31 cellular contexts compared by ENCODE assay signal in genomic region chr2:65252640-65253039, GRCh38.
"Had no signal": no experiment of that assay in that cellular context is flagged by ENCODE, and none has a peak within 500 bp of the region (broad histone marks: within the 10 kb centered on the region; RNA-seq: fewer than 3 reads in every experiment).

No MANE protein-coding gene starts in this region.

- H3K4me1 Mint-ChIP-seq: brain, WTC11 had no signal

- H3K4me3 Mint-ChIP-seq: activated CD4-positive, alpha-beta memory T cell treated with anti-CD3 and anti-CD28 coated beads, Interleukin-2, amount 10 ng/mL, durations not matched to agents 7 days and 5 days; activated CD4-positive, alpha-beta T cell treated with anti-CD3 and anti-CD28 coated beads for 36 hours; activated CD8-positive, alpha-beta memory T cell treated with anti-CD3 and anti-CD28 coated beads, Interleukin-2, amount 10 ng/mL, durations not matched to agents 7 days and 5 days; activated naive CD4-positive, alpha-beta T cell treated with anti-CD3 and anti-CD28 coated beads, Interleukin-2, amount 10 ng/mL, durations not matched to agents 7 days and 5 days; activated naive CD8-positive, alpha-beta T cell; activated naive CD8-positive, alpha-beta T cell treated with anti-CD3 and anti-CD28 coated beads, Interleukin-2, amount 50 U/mL, for 24 hours; brain; T-helper 1 cell treated with Interleukin-12 subunit alpha and Interleukin-12 subunit beta and Interleukin-4 antibody, amounts not matched to agents 30 μg/mL and 1 μg/mL, for 36 hours; T-helper 2 cell treated with Interferon-gamma antibody and Interleukin-4, amounts not matched to agents 5 μg/mL and 100 μg/mL, for 36 hours; WTC11 had no signal

- H3K27me3 Mint-ChIP-seq: activated CD4-positive, alpha-beta memory T cell treated with anti-CD3 and anti-CD28 coated beads, Interleukin-2, amount 10 ng/mL, durations not matched to agents 7 days and 5 days; activated CD4-positive, alpha-beta T cell treated with anti-CD3 and anti-CD28 coated beads for 36 hours; activated CD8-positive, alpha-beta memory T cell treated with anti-CD3 and anti-CD28 coated beads, Interleukin-2, amount 10 ng/mL, durations not matched to agents 7 days and 5 days; activated naive CD4-positive, alpha-beta T cell treated with anti-CD3 and anti-CD28 coated beads, Interleukin-2, amount 10 ng/mL, durations not matched to agents 7 days and 5 days; activated naive CD8-positive, alpha-beta T cell; activated naive CD8-positive, alpha-beta T cell treated with anti-CD3 and anti-CD28 coated beads, Interleukin-2, amount 50 U/mL, for 24 hours had no signal

- H3K4me3 ChIP-seq: SJSA1 had no signal

- H3K9me3 ChIP-seq: SK-N-SH had no signal

- H3K27ac Mint-ChIP-seq: activated CD4-positive, alpha-beta memory T cell treated with anti-CD3 and anti-CD28 coated beads, Interleukin-2, amount 10 ng/mL, durations not matched to agents 7 days and 5 days; activated CD4-positive, alpha-beta T cell treated with anti-CD3 and anti-CD28 coated beads for 36 hours; activated CD8-positive, alpha-beta memory T cell treated with anti-CD3 and anti-CD28 coated beads, Interleukin-2, amount 10 ng/mL, durations not matched to agents 7 days and 5 days; activated naive CD4-positive, alpha-beta T cell treated with anti-CD3 and anti-CD28 coated beads, Interleukin-2, amount 10 ng/mL, durations not matched to agents 7 days and 5 days; T-helper 1 cell treated with Interleukin-12 subunit alpha and Interleukin-12 subunit beta and Interleukin-4 antibody, amounts not matched to agents 30 μg/mL and 1 μg/mL, for 36 hours; T-helper 2 cell treated with Interferon-gamma antibody and Interleukin-4, amounts not matched to agents 5 μg/mL and 100 μg/mL, for 36 hours; WTC11 had no signal

- ATAC-seq: activated CD4-positive, alpha-beta T cell treated with anti-CD3 and anti-CD28 coated beads for 36 hours; activated CD4-positive, CD25-positive, alpha-beta regulatory T cell treated with anti-CD3 and anti-CD28 coated beads, Interleukin-2, amount 50 U/mL, for 24 hours; activated CD8-positive, alpha-beta memory T cell treated with anti-CD3 and anti-CD28 coated beads, Interleukin-2, amount 10 ng/mL, durations not matched to agents 7 days and 5 days; activated naive CD8-positive, alpha-beta T cell treated with anti-CD3 and anti-CD28 coated beads, Interleukin-2, amount 50 U/mL, for 24 hours; Panc1; WTC11 had no signal

- H3K9me3 Mint-ChIP-seq: activated CD4-positive, alpha-beta memory T cell treated with anti-CD3 and anti-CD28 coated beads, Interleukin-2, amount 10 ng/mL, durations not matched to agents 7 days and 5 days; activated naive CD4-positive, alpha-beta T cell treated with anti-CD3 and anti-CD28 coated beads, Interleukin-2, amount 10 ng/mL, durations not matched to agents 7 days and 5 days; activated naive CD8-positive, alpha-beta T cell treated with anti-CD3 and anti-CD28 coated beads, Interleukin-2, amount 50 U/mL, for 24 hours; brain; T-helper 1 cell treated with Interleukin-12 subunit alpha and Interleukin-12 subunit beta and Interleukin-4 antibody, amounts not matched to agents 30 μg/mL and 1 μg/mL, for 36 hours; T-helper 2 cell treated with Interferon-gamma antibody and Interleukin-4, amounts not matched to agents 5 μg/mL and 100 μg/mL, for 36 hours; WTC11 had no signal

- DNase-seq: activated CD4-positive, alpha-beta memory T cell treated with anti-CD3 and anti-CD28 coated beads, Interleukin-2, amount 10 ng/mL, durations not matched to agents 7 days and 5 days; activated CD4-positive, alpha-beta T cell treated with anti-CD3 and anti-CD28 coated beads for 36 hours; activated CD8-positive, alpha-beta memory T cell treated with anti-CD3 and anti-CD28 coated beads for 24 hours; activated CD8-positive, alpha-beta memory T cell treated with anti-CD3 and anti-CD28 coated beads, Interleukin-2, amount 10 ng/mL, durations not matched to agents 7 days and 5 days; activated CD8-positive, alpha-beta memory T cell treated with anti-CD3 and anti-CD28 coated beads, Interleukin-2, amount 50 U/mL, for 48 hours; activated effector memory CD4-positive, alpha-beta T cell treated with Interleukin-2 at 50 U/mL for 16 hours; activated naive CD4-positive, alpha-beta T cell treated with anti-CD3 and anti-CD28 coated beads, Interleukin-2, amount 10 ng/mL, durations not matched to agents 7 days and 5 days; activated naive CD8-positive, alpha-beta T cell treated with anti-CD3 and anti-CD28 coated beads, Interleukin-2, amount 50 U/mL, for 24 hours; activated T-cell treated with anti-CD3 and anti-CD28 coated beads, Interleukin-2, amount 50 U/mL, for 48 hours; anterior cingulate cortex; caudate nucleus; MM.1S; MV-4-11; NCI-H1092; NCI-H1436 treated with DMSO at 0.1 percent for 48 hours; NCI-H187; NCI-H2029 treated with DMSO at 0.1 percent for 48 hours; NCI-H2107; NCI-H226; NCI-H446 treated with DMSO at 0.1 percent for 48 hours; RPMI8226; SHP77 treated with DMSO at 0.1 percent for 48 hours; SK-N-SH had no signal

- H3K4me1 ChIP-seq: SJSA1 had no signal
